ENCODE assay signal across 20 cellular contexts in the genomic region with DNA sequence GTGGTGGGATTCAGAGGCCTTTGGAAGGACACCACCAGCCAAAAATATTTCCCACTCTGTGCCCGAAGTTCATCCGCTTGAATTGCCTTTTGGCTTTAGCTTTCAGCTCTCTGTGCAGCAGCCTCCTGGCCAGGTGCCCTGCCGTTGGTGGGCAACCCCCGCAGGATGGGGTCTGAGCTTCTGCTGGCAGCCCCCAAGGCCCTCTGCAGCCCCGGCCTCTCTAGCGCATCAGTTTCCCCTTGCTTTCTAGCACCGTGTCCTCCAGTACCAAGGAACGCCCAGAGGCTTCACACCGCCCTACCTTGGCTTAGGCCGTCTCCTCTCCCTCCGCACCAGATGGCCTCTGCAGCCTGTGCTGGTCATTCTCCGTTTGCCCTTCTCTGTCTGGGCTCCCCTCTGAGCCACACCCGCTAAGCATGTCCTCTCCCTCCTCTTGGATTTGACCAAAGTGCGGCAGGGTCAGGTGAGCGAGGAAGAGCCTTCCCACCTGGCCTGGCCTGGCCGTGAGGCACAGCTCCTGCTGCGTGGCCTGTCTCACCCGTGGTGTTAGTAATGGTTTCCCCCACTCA. TPM values are rescaled to one million over a fixed set of nuclear protein-coding genes. Genes with fewer than 3 reads are reported as not detected.
DNase-seq lines count a peak whose midpoint lies in the region; ATAC-seq, FAIRE-seq and TF ChIP-seq lines count a peak whose summit lies in the region.
"Had no signal": no experiment of that assay in that cellular context is flagged by ENCODE, and none has a peak within 500 bp of the region (broad histone marks: within the 10 kb centered on the region; RNA-seq: fewer than 3 reads in every experiment).

No MANE protein-coding gene starts in this region.

- no peak overlapping the region for H3K4ac ChIP-seq in H1 (replicated peaks; ENCODE audit: insufficient read length, low read depth, low read length)

- H2BK5ac ChIP-seq in H1 (ENCODE audit: low read depth, low read length), result no peak overlapping the region

- TF ChIP-seq EP300 in H1 (IDR thresholded peaks at IDR 0.05; ENCODE audit: borderline replicate concordance in 1 of 2, low read depth in 2 of 2, low read length in 2 of 2), result no peak

- H3K4me1 ChIP-seq in H1 (replicated peaks in 1 of 4; ENCODE audit: control insufficient read depth in 3 of 4, insufficient read depth in 4 of 4, low read length in 3 of 4), result peaks cover 0 to 7% (median 5%) of the 10 kb centered on the region in 4 experiments; a peak in 6 of 7 replicates
- peaks cover 6 to 10% of the 10 kb centered on the region in 2 donors for H3K4me1 ChIP-seq in gastrocnemius medialis

- H3K27ac ChIP-seq in H1 (ENCODE audit: low read depth, low read length), result no peak overlapping the region
- no peak overlapping the region for H3K27ac ChIP-seq in gastrocnemius medialis
- H3K27ac ChIP-seq: GM23248, Peyer's patch, SJSA1 had no signal

- no peak overlapping the region for H3K9ac ChIP-seq in H1 (replicated peaks in 1 of 4; ENCODE audit: extremely low read depth in 1 of 4, low read depth in 3 of 4, low read length in 3 of 4)
- H3K9ac ChIP-seq: GM23248 had no signal

- no peak overlapping the region for H3K4me2 ChIP-seq in H1 (ENCODE audit: insufficient read depth in 1 of 2, low read depth in 2 of 2, low read length in 2 of 2)

- H3K14ac ChIP-seq in H1 (ENCODE audit: insufficient read length), result no peak overlapping the region

- H3K9me3 ChIP-seq in H1 (ENCODE audit: insufficient read depth in 2 of 2, low read depth in 1 of 2, low read length in 1 of 2), result no peaks in the 10 kb centered on the region
- no peaks in the 10 kb centered on the region for H3K9me3 ChIP-seq in gastrocnemius medialis
- H3K9me3 ChIP-seq: Peyer's patch, SJSA1 had no signal

- WGBS in H1 (ENCODE audit: extremely low coverage in 1 of 2, insufficient coverage in 1 of 2, insufficient read length in 1 of 2, insufficient replicate concordance in 2 of 2, low coverage in 1 of 2, low lambda C conversion rate in 2 of 2, missing lambda C conversion rate in 1 of 2), 2 experiments, result 80% methylated on average over 17 of the region's 18 CpGs; no CpG with 5 or more reads in 1 of the 2 experiments

- H4K91ac ChIP-seq in H1 (replicated peaks; ENCODE audit: insufficient read length, low read length), result no peak overlapping the region

- H3K27me3 ChIP-seq in H1 (replicated peaks in 1 of 4; ENCODE audit: control insufficient read depth in 3 of 4, extremely low read depth in 1 of 4, insufficient read depth in 3 of 4, low read length in 3 of 4), result no peaks in the 10 kb centered on the region
- H3K27me3 ChIP-seq in gastrocnemius medialis, result no peaks in the 10 kb centered on the region
- H3K27me3 ChIP-seq: Peyer's patch, SJSA1 had no signal

- no peak overlapping the region for H3K56ac ChIP-seq in H1 (replicated peaks; ENCODE audit: insufficient read length, low read depth, low read length)

- CTCF ChIA-PET in WTC11 (lab: Charles Lee) (interaction anchor here (0.9 kb wide), 1 partner anchor 73 kb away, joined by 3 read pairs; no protein-coding TSS in a partner anchor), H1 (lab: Charles Lee; ENCODE audit: partially characterized antibody) (interaction anchor here (0.5 to 0.6 kb wide), 2 partner anchors 24 to 254 kb away, joined by 3 read pairs; no protein-coding TSS in a partner anchor)

- H4K20me1 ChIP-seq in H1 (replicated peaks in 1 of 2; ENCODE audit: control insufficient read depth in 1 of 2, insufficient read depth in 2 of 2, low read length in 2 of 2), result no peaks in the 10 kb centered on the region

- H3K4me3 ChIP-seq in H1 (ENCODE audit: extremely low read depth in 1 of 4, insufficient read depth in 2 of 4, low read depth in 3 of 4, low read length in 4 of 4) (no peak overlapping the region), gastrocnemius medialis (no peak overlapping the region)
- H3K4me3 ChIP-seq: GM23248, Peyer's patch, SJSA1 had no signal

- peak overlapping the region; percentile 35; the same call in 1 of the 2 replicates for H2AFZ ChIP-seq in H1 (ENCODE audit: low read length)
- H2AFZ ChIP-seq: GM23248 had no signal

- H3K27me3 Mint-ChIP-seq in activated T-cell treated with anti-CD3 and anti-CD28 coated beads, Interleukin-2, amount 50 U/mL, for 4 hours (ENCODE audit: low read depth), result no peaks in the 10 kb centered on the region
- no peaks in the 10 kb centered on the region for H3K27me3 Mint-ChIP-seq in WTC11 (ENCODE audit: low read depth)
- peaks cover 4 to 5% of the 10 kb centered on the region in 2 donors for H3K27me3 Mint-ChIP-seq in stimulated activated naive B cell treated with anti-CD40 and anti-IgM and Interleukin-4, amounts not matched to agents 10 μg/mL and 1 μg/mL and 100 μg/mL, for 72 hours

- no peak for DNase-seq in activated T-cell treated with anti-CD3 and anti-CD28 coated beads, Interleukin-2, amount 50 U/mL, for 4 hours
- no peak for DNase-seq in activated T-cell treated with anti-CD3 and anti-CD28 coated beads, Interleukin-2, amount 50 U/mL, for 1 hour
- DNase-seq in WTC11 (ENCODE audit: low spot score) (no peak), H1 (ENCODE audit: low read depth in 1 of 2, low spot score in 2 of 2) (no peak), HuH-7.5 (ENCODE audit: low spot score) (no peak), gastrocnemius medialis (no peak), GM19238 (ENCODE audit: insufficient read length, low spot score) (no peak)
- no peak for DNase-seq in stimulated activated naive B cell treated with anti-CD40 and anti-IgM and Interleukin-4, amounts not matched to agents 10 μg/mL and 1 μg/mL and 100 μg/mL, for 72 hours
- DNase-seq: 8988T, AML-193, EL, GM23248, KBM-7, NCI-H1092, NCI-H1436 treated with DMSO at 0.1 percent for 48 hours, NCI-H2029 treated with DMSO at 0.1 percent for 48 hours, NCI-H226, NCI-H748 treated with DMSO at 0.1 percent for 48 hours, Peyer's patch had no signal

- no peak overlapping the region for H3K23ac ChIP-seq in H1 (ENCODE audit: insufficient read length)

- H3K36me3 ChIP-seq in H1 (ENCODE audit: control insufficient read depth in 2 of 4, insufficient read depth in 4 of 4, low read length in 3 of 4) (no peaks in the 10 kb centered on the region), gastrocnemius medialis (no peaks in the 10 kb centered on the region)
- H3K36me3 ChIP-seq: Peyer's patch had no signal

- TF ChIP-seq POLR2A in H1 (IDR thresholded peaks at IDR 0.05; ENCODE audit: control extremely low read depth in 1 of 2, low read depth in 2 of 2, low read length in 2 of 2), result no peak
- no peak for TF ChIP-seq POLR2A in gastrocnemius medialis (IDR thresholded peaks at IDR 0.05)

- no peak overlapping the region; the same call in 1 of the 2 replicates for H4K8ac ChIP-seq in H1 (ENCODE audit: extremely low read depth, insufficient read depth, low read length)

- peak overlapping the region; percentile 24; the same call in 1 of the 2 replicates for H3K27ac Mint-ChIP-seq in WTC11
- H3K27ac Mint-ChIP-seq in stimulated activated naive B cell treated with anti-CD40 and anti-IgM and Interleukin-4, amounts not matched to agents 10 μg/mL and 1 μg/mL and 100 μg/mL, for 72 hours, result peak overlapping the region; percentile 42

- H3K18ac ChIP-seq in H1 (ENCODE audit: extremely low read depth, low read length), result no peak overlapping the region

- FAIRE-seq in H1 (lab: Jason Lieb, UNC), result no peak

- in situ Hi-C loops in gastrocnemius medialis (cut with MboI; ENCODE audit: low sequenced_read_pairs in 4 of 4), result no loop called here

- peak overlapping the region; percentile 35 for H3K4me3 Mint-ChIP-seq in activated T-cell treated with anti-CD3 and anti-CD28 coated beads, Interleukin-2, amount 50 U/mL, for 4 hours
- no peak overlapping the region for H3K4me3 Mint-ChIP-seq in WTC11
- H3K4me3 Mint-ChIP-seq in stimulated activated naive B cell treated with anti-CD40 and anti-IgM and Interleukin-4, amounts not matched to agents 10 μg/mL and 1 μg/mL and 100 μg/mL, for 72 hours, result no peak overlapping the region

- H3K79me1 ChIP-seq in H1 (ENCODE audit: low read depth, low read length), result no peaks in the 10 kb centered on the region; the same call in 1 of the 2 replicates

- H4K5ac ChIP-seq in H1 (ENCODE audit: insufficient read length, low read depth, low read length), result no peak overlapping the region

- TF ChIP-seq RAD21 in H1 (IDR thresholded peaks at IDR 0.05 in 1 of 2, conservative IDR thresholded peaks at IDR 0.05 in 1 of 2; ENCODE audit: low read depth in 2 of 2, low read length in 2 of 2), result no peak

- no peak overlapping the region for H2AK5ac ChIP-seq in H1 (ENCODE audit: low read depth, low read length)

- peak overlapping the region; percentile 3; the same call in 1 of the 2 replicates for H2BK12ac ChIP-seq in H1 (ENCODE audit: low read depth, low read length)

- H2BK120ac ChIP-seq in H1 (replicated peaks; ENCODE audit: low read depth, low read length), result no peak overlapping the region

- TF ChIP-seq CTCF in WTC11 (IDR thresholded peaks at IDR 0.05) (no peak), H1 (IDR thresholded peaks at IDR 0.05; ENCODE audit: control extremely low read depth in 1 of 3, insufficient read depth in 1 of 3, low read depth in 1 of 3, low read length in 3 of 3) (no peak), gastrocnemius medialis (IDR thresholded peaks at IDR 0.05 in 4 of 5, conservative IDR thresholded peaks at IDR 0.05 in 1 of 5) (no peak)

- peaks cover 6% of the 10 kb centered on the region; the same call in 1 of the 2 replicates for H3K23me2 ChIP-seq in H1 (ENCODE audit: low read depth, low read length)

- no peak overlapping the region for H2BK20ac ChIP-seq in H1 (ENCODE audit: low read length)

- peaks cover 12% of the 10 kb centered on the region for H3K4me1 Mint-ChIP-seq in activated T-cell treated with anti-CD3 and anti-CD28 coated beads, Interleukin-2, amount 50 U/mL, for 4 hours (ENCODE audit: low read depth)
- H3K4me1 Mint-ChIP-seq in WTC11, result peaks cover 21% of the 10 kb centered on the region
- H3K4me1 Mint-ChIP-seq in stimulated activated naive B cell treated with anti-CD40 and anti-IgM and Interleukin-4, amounts not matched to agents 10 μg/mL and 1 μg/mL and 100 μg/mL, for 72 hours, result peaks cover 8 to 19% of the 10 kb centered on the region in 2 donors

- peaks cover 2% of the 10 kb centered on the region for H3K36me3 Mint-ChIP-seq in activated T-cell treated with anti-CD3 and anti-CD28 coated beads, Interleukin-2, amount 50 U/mL, for 4 hours (ENCODE audit: insufficient read depth)
- no peaks in the 10 kb centered on the region for H3K36me3 Mint-ChIP-seq in WTC11
- H3K36me3 Mint-ChIP-seq in stimulated activated naive B cell treated with anti-CD40 and anti-IgM and Interleukin-4, amounts not matched to agents 10 μg/mL and 1 μg/mL and 100 μg/mL, for 72 hours, result no peaks in the 10 kb centered on the region

- POLR2A ChIA-PET in WTC11 (lab: Charles Lee) (no interaction called here), H1 (lab: Charles Lee; ENCODE audit: partially characterized antibody) (interaction anchor here (0.6 to 0.7 kb wide), 2 partner anchors 23 to 48 kb away, joined by 3 to 4 read pairs; no protein-coding TSS in a partner anchor)

- H3K79me2 ChIP-seq in H1 (ENCODE audit: control insufficient read depth in 1 of 2, insufficient read depth in 2 of 2, low read length in 2 of 2), result peaks cover 1 to 5% of the 10 kb centered on the region in 2 experiments

- intact Hi-C loops in gastrocnemius medialis (cut with DNase I; ENCODE audit: low total_unique reads), result no loop called here

- H2BK15ac ChIP-seq in H1 (ENCODE audit: low read length), result no peak overlapping the region

- ATAC-seq in activated T-cell treated with anti-CD3 and anti-CD28 coated beads, Interleukin-2, amount 50 U/mL, for 4 hours, result no peak
- ATAC-seq in WTC11 (no peak), gastrocnemius medialis (no peak)
- no peak for ATAC-seq in stimulated activated naive B cell treated with anti-CD40 and anti-IgM and Interleukin-4, amounts not matched to agents 10 μg/mL and 1 μg/mL and 100 μg/mL, for 72 hours (replicated peaks)

- H3K9me3 Mint-ChIP-seq in activated T-cell treated with anti-CD3 and anti-CD28 coated beads, Interleukin-2, amount 50 U/mL, for 4 hours, result no peaks in the 10 kb centered on the region
- H3K9me3 Mint-ChIP-seq in WTC11, result no peaks in the 10 kb centered on the region
- H3K9me3 Mint-ChIP-seq in stimulated activated naive B cell treated with anti-CD40 and anti-IgM and Interleukin-4, amounts not matched to agents 10 μg/mL and 1 μg/mL and 100 μg/mL, for 72 hours, result no peaks in the 10 kb centered on the region

RNA-seq across cellular contexts. Expression of a gene that starts 4.2 kb away (rescaled TPM):
- total RNA-seq in activated T-cell treated with anti-CD3 and anti-CD28 coated beads, Interleukin-2, amount 50 U/mL, for 4 hours, result 10 to 100 TPM; 23.6 to 26.8 (median 24.0) TPM
- total RNA-seq in WTC11 (2021), result 46.4 to 53.9 TPM (median 52.9 TPM) in 3 replicates
- total RNA-seq in H1 (2021; fragmentation: NEBNext Ultra II Directional; extraction: Animal tissue kit (Norgen Biotek cat#: 25700)), result 39.1 and 46.0 TPM in 2 replicates
- 36.2 and 37.2 TPM in 2 replicates for polyA plus RNA-seq in H1 (2011; rRNA removed)
- 32.4 TPM for polyA plus RNA-seq in H1 (2011; cell fraction: cytosol; rRNA removed)
- polyA plus RNA-seq in H1 (2011; cell fraction: nucleus; rRNA removed), result 106 TPM
- 22.0 to 28.6 TPM (median 27.4 TPM) in 4 replicates for polyA plus RNA-seq in H1 (2012, experiment 1 of 2)
- polyA plus RNA-seq in H1 (2012, experiment 2 of 2), result 5.3 TPM
- 22.7 TPM for polyA plus RNA-seq in H1 (2013, experiment 1 of 2)
- polyA plus RNA-seq in H1 (2013, experiment 2 of 2), result 19.1 TPM
- 125 and 138 TPM in 2 replicates for polyA minus RNA-seq in H1 (2011; rRNA and poly(A)+ RNA removed)
- 31.8 TPM for polyA minus RNA-seq in H1 (2011; cell fraction: cytosol; rRNA and poly(A)+ RNA removed)
- polyA minus RNA-seq in H1 (2011; cell fraction: nucleus; rRNA and poly(A)+ RNA removed), result 147 TPM
- total RNA-seq in gastrocnemius medialis, result 10 to 100 TPM; 36.7 to 45.3 (median 39.7) TPM

RNA-seq across cellular contexts. Expression of a gene that starts 29.9 kb away (rescaled TPM):
- under 1 TPM; 0.16 to 0.87 (median 0.56) TPM for total RNA-seq in activated T-cell treated with anti-CD3 and anti-CD28 coated beads, Interleukin-2, amount 50 U/mL, for 4 hours
- total RNA-seq in WTC11 (2021), result 0.41 to 0.78 TPM (median 0.77 TPM) in 3 replicates
- total RNA-seq in H1 (2021; fragmentation: NEBNext Ultra II Directional; extraction: Animal tissue kit (Norgen Biotek cat#: 25700)), result 0.09 and 0.71 TPM in 2 replicates
- 0.11 and 0.20 TPM in 2 replicates for polyA plus RNA-seq in H1 (2011; rRNA removed)
- 0.30 TPM for polyA plus RNA-seq in H1 (2011; cell fraction: cytosol; rRNA removed)
- polyA plus RNA-seq in H1 (2011; cell fraction: nucleus; rRNA removed), result 0.13 TPM
- 0.23 to 0.50 TPM (median 0.45 TPM) in 4 replicates for polyA plus RNA-seq in H1 (2012, experiment 1 of 2)
- polyA plus RNA-seq in H1 (2012, experiment 2 of 2), result 0.08 TPM
- polyA plus RNA-seq in H1 (2013, experiment 1 of 2), result 0.20 TPM
- 0.39 TPM for polyA plus RNA-seq in H1 (2013, experiment 2 of 2)
- polyA minus RNA-seq in H1 (2011; rRNA and poly(A)+ RNA removed), result 0.06 and 0.59 TPM in 2 replicates
- not detected for polyA minus RNA-seq in H1 (2011; cell fraction: cytosol; rRNA and poly(A)+ RNA removed)
- polyA minus RNA-seq in H1 (2011; cell fraction: nucleus; rRNA and poly(A)+ RNA removed), result not detected
- not detected for total RNA-seq in gastrocnemius medialis
- total RNA-seq: GM23248 had no signal
- polyA plus RNA-seq: GM23248 had no signal
